In the genomic region with DNA sequence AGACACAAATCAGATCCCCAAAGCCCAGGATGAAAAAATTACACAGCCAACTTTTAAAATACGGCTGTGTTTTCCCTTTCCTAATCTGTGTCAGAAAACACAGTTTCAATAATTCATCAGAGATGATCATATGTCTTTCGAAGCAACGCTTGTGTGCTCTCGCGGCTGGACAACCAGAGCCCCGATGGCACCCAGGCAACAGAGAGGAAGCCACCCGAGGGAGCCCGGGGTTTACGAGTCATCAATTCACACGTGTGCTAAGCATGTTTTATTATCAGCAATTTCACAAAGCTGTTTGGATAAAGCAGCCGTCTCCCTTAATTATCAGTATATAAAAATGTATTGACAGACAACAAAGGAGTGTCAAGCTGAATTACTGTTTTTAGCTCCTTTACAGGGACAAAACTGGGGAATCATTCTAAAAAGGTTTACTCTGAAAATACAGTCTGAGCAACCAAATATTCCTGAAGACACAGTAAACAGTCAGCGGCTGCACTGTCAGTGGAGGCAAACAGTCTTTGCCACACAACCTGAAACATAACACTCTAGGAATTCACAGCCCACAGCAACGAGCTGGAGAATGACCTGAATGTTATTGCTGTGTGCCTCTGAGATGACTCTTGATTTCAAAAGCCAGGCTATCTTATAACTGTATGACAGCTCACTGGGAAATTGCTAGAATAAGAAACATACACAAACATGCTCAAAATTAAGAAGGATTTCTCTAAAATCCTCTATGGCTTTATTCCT, we compare ENCODE assay signal across 16 cellular contexts.
DNase-seq lines count a peak whose midpoint lies in the region; TF ChIP-seq lines count a peak whose summit lies in the region.
"Had no signal": no experiment of that assay in that cellular context is flagged by ENCODE, and none has a peak within 500 bp of the region (broad histone marks: within the 10 kb centered on the region; RNA-seq: fewer than 3 reads in every experiment).

No MANE protein-coding gene starts in this region.

- CTCF ChIA-PET in A673 (lab: Charles Lee): interaction anchor here (0.6 kb wide), 1 partner anchor 1991 kb away, joined by 5 read pairs; no protein-coding TSS in a partner anchor

- H3K27ac Mint-ChIP-seq in neural crest cell (ENCODE audit: unreplicated experiment): peak overlapping the region; percentile 19
- H3K27ac Mint-ChIP-seq: CD4-positive, alpha-beta T cell; H9 had no signal

- H3K9me3 ChIP-seq in adrenal gland (replicated peaks in 1 of 3): no peaks in the 10 kb centered on the region
- H3K9me3 ChIP-seq in sigmoid colon: no peaks in the 10 kb centered on the region
- no peaks in the 10 kb centered on the region for H3K9me3 ChIP-seq in A673 (ENCODE audit: low read depth, low read length, poor library complexity, severe bottlenecking)
- H3K9me3 ChIP-seq: stomach had no signal

- peaks cover 11% of the 10 kb centered on the region for H3K36me3 Mint-ChIP-seq in neural crest cell (ENCODE audit: low read depth)

- H3K9me3 Mint-ChIP-seq in neural crest cell: no peaks in the 10 kb centered on the region
- H3K9me3 Mint-ChIP-seq: CD4-positive, alpha-beta T cell; H9 had no signal

- H3K36me3 ChIP-seq in adrenal gland (replicated peaks in 1 of 2) (no peaks in the 10 kb centered on the region), sigmoid colon (peaks cover 0 to 46% (median 0%) of the 10 kb centered on the region in 4 donors), A673 (ENCODE audit: insufficient read depth, low read length, poor library complexity, severe bottlenecking) (no peaks in the 10 kb centered on the region)

- no peaks in the 10 kb centered on the region for H3K4me1 ChIP-seq in adrenal gland (replicated peaks in 1 of 2)
- H3K4me1 ChIP-seq in sigmoid colon: peaks cover 0 to 35% (median 11%) of the 10 kb centered on the region in 4 donors
- H3K4me1 ChIP-seq in A673 (ENCODE audit: insufficient read depth, low read length, poor library complexity, severe bottlenecking): peaks cover 4% of the 10 kb centered on the region

- H3K27me3 ChIP-seq in adrenal gland (no peaks in the 10 kb centered on the region), sigmoid colon (no peaks in the 10 kb centered on the region), A673 (replicated peaks; ENCODE audit: insufficient read depth, low read depth, low read length, poor library complexity) (no peaks in the 10 kb centered on the region)
- H3K27me3 ChIP-seq: stomach had no signal

- no peak overlapping the region for H3K4me3 Mint-ChIP-seq in neural crest cell
- H3K4me3 Mint-ChIP-seq: CD4-positive, alpha-beta T cell; H9 had no signal

- no peaks in the 10 kb centered on the region for H3K27me3 Mint-ChIP-seq in neural crest cell (ENCODE audit: low read depth)
- H3K27me3 Mint-ChIP-seq: CD4-positive, alpha-beta T cell had no signal

- intact Hi-C loops in adrenal gland (cut with DNase I) (no loop called here), sigmoid colon (cut with DNase I) (no loop called here), A673 (cut with micrococcal nuclease; ENCODE audit: unreplicated experiment) (no loop called here)

- H3K4me1 Mint-ChIP-seq in neural crest cell: peaks cover 24% of the 10 kb centered on the region
- H3K4me1 Mint-ChIP-seq: H9 had no signal

- 79 to 82% (median 79%) methylated on average over 13 of the region's 13 CpGs for WGBS in adrenal gland, 4 donors
- WGBS in sigmoid colon, 2 donors: 46 to 72% methylated on average over 13 of the region's 13 CpGs

- no peak for TF ChIP-seq EP300 in sigmoid colon (IDR thresholded peaks at IDR 0.05)

- POLR2A ChIA-PET in A673 (lab: Charles Lee; ENCODE audit: low non-redundant PET): no interaction called here

- no peak for TF ChIP-seq CTCF in fibroblast of mammary gland (conservative IDR thresholded peaks at IDR 0.05; ENCODE audit: control insufficient read depth, insufficient read depth, low read depth, low read length)
- no peak for TF ChIP-seq CTCF in neural crest cell (conservative IDR thresholded peaks at IDR 0.05)
- TF ChIP-seq CTCF in adrenal gland (IDR thresholded peaks at IDR 0.05): no peak
- TF ChIP-seq CTCF in sigmoid colon (IDR thresholded peaks at IDR 0.05): no peak
- no peak for TF ChIP-seq CTCF in A673 (conservative IDR thresholded peaks at IDR 0.05; ENCODE audit: low read depth, low read length)

- H3K27ac ChIP-seq in adrenal gland (no peak overlapping the region), sigmoid colon (no peak overlapping the region), A673 (ENCODE audit: low read depth, low read length, poor library complexity, severe bottlenecking) (no peak overlapping the region)
- H3K27ac ChIP-seq: HL-60, stomach had no signal

- DNase-seq in COR-L47 (lab: John Stamatoyannopoulos, UW) (peak; percentile 27), NCI-H69 (lab: John Stamatoyannopoulos, UW) (peak; percentile 51), fibroblast of mammary gland (ENCODE audit: low read depth) (peak; percentile 9), neural crest cell (ENCODE audit: low read depth, low spot score) (no peak), adrenal gland (no peak), sigmoid colon (no peak), A673 (ENCODE audit: low spot score) (no peak), RPMI8226 (no peak)
- DNase-seq: activated CD4-positive, alpha-beta T cell treated with anti-CD3 and anti-CD28 coated beads for 1 hour; activated T-cell treated with anti-CD3 and anti-CD28 coated beads, Interleukin-2, amount 50 U/mL, for 1 hour; CD4-positive, alpha-beta T cell; GF-D8; H9; stomach; SW 1271 had no signal

- no peak for TF ChIP-seq POLR2A in adrenal gland (IDR thresholded peaks at IDR 0.05)
- no peak for TF ChIP-seq POLR2A in sigmoid colon (IDR thresholded peaks at IDR 0.05)

- H3K4me3 ChIP-seq in fibroblast of mammary gland (ENCODE audit: control insufficient read depth, low read depth, low read length) (no peak overlapping the region), adrenal gland (no peak overlapping the region), sigmoid colon (no peak overlapping the region), A673 (ENCODE audit: low read depth, low read length, poor library complexity, severe bottlenecking) (no peak overlapping the region)
- H3K4me3 ChIP-seq: stomach had no signal

- no TSS peak for BruUV-seq in A673 (replicated peaks; lab: Mats Ljungman, UMichigan)

Comparison
In these comparisons a context has a peak if more than half of its experiments do, and no peak if none do; other contexts are left out.
1. DNase-seq: peak in COR-L47 (single experiment), NCI-H69 (single experiment) and fibroblast of mammary gland (single experiment); none in neural crest cell (single experiment), adrenal gland (0 of 7), sigmoid colon (single experiment), A673 (single experiment) and RPMI8226 (single experiment).